ENCODE assay signal across 29 cellular contexts in genomic region chr3:14792691-14793121, GRCh38. TPM values are rescaled to one million over a fixed set of nuclear protein-coding genes. Genes with fewer than 3 reads are reported as not detected.
A peak's percentile ranks its signal among the peaks of the same experiment; 100 is the strongest.
DNase-seq lines count a peak whose midpoint lies in the region; ATAC-seq and TF ChIP-seq lines count a peak whose summit lies in the region.
"Had no signal": no experiment of that assay in that cellular context is flagged by ENCODE, and none has a peak within 500 bp of the region (broad histone marks: within the 10 kb centered on the region; RNA-seq: fewer than 3 reads in every experiment).

No MANE protein-coding gene starts in this region.

- H3K4me3 ChIP-seq in esophagus muscularis mucosa = no peak overlapping the region
- H3K4me3 ChIP-seq in subcutaneous abdominal adipose tissue (ENCODE audit: low read depth in 1 of 5, low read length in 5 of 5) = no peak overlapping the region
- H3K4me3 ChIP-seq: breast epithelium, colonic mucosa, hepatocyte, left lung, testis had no signal

- peaks cover 20% of the 10 kb centered on the region for H3K27me3 Mint-ChIP-seq in H9 (ENCODE audit: low read depth)
- peaks cover 51% of the 10 kb centered on the region for H3K27me3 Mint-ChIP-seq in nephron (ENCODE audit: low read depth)

- H3K14ac ChIP-seq in H9 (ENCODE audit: insufficient read depth, low read length) = no peak overlapping the region

- H3K4me2 ChIP-seq in H9 (ENCODE audit: insufficient read depth, insufficient read length, low read length) = no peak overlapping the region
- H3K4me2 ChIP-seq: hepatocyte had no signal

- H4K8ac ChIP-seq in H9 (replicated peaks; ENCODE audit: insufficient read length, low read depth, low read length) = no peak overlapping the region

- no peak overlapping the region for H4K91ac ChIP-seq in H9 (ENCODE audit: insufficient read length, low read depth, low read length)

- no peak overlapping the region for H3K9ac ChIP-seq in H9 (ENCODE audit: extremely low read depth, insufficient read length, low read length)
- no peak overlapping the region for H3K9ac ChIP-seq in subcutaneous abdominal adipose tissue (ENCODE audit: low read length in 5 of 5)

- H3K18ac ChIP-seq in H9 (ENCODE audit: insufficient read length, low read depth, low read length) = no peak overlapping the region

- DNase-seq in H9 (no peak), esophagus muscularis mucosa (ENCODE audit: extremely low spot score) (no peak), NCI-H1048 (lab: John Stamatoyannopoulos, UW) (no peak)
- DNase-seq: activated CD4-positive, alpha-beta memory T cell treated with anti-CD3 and anti-CD28 coated beads for 36 hours; activated CD8-positive, alpha-beta memory T cell treated with anti-CD3 and anti-CD28 coated beads, Interleukin-2, amount 50 U/mL, for 4 hours; colonic mucosa; DMS79 treated with DMSO at 0.1 percent for 48 hours; effector CD8-positive, alpha-beta T cell; foreskin fibroblast; midbrain; natural killer cell; NCI-H446; NCI-H774; retina; stimulated activated CD4-positive, alpha-beta T cell treated with anti-CD3 and anti-CD28 coated beads, Interleukin-12 subunit alpha, Interleukin-12 subunit beta, amount 100 ng/mL, for 4 hours; stimulated activated CD4-positive, alpha-beta T cell treated with anti-CD3 and anti-CD28 coated beads, Interleukin-4, amount 100 ng/mL, for 24 hours had no signal

- no peak overlapping the region for H3K56ac ChIP-seq in H9 (ENCODE audit: insufficient read length, low read depth, low read length)

- H2BK15ac ChIP-seq in H9 (ENCODE audit: low read depth, low read length) = no peak overlapping the region

- no peak for TF ChIP-seq POLR2A in esophagus muscularis mucosa (IDR thresholded peaks at IDR 0.05; ENCODE audit: low read depth)

- no peak for TF ChIP-seq CTCF in H9 (conservative IDR thresholded peaks at IDR 0.05)
- TF ChIP-seq CTCF in esophagus muscularis mucosa (IDR thresholded peaks at IDR 0.05) = no peak
- no peak for TF ChIP-seq CTCF in nephron (IDR thresholded peaks at IDR 0.05; ENCODE audit: unreplicated experiment in 3 of 3)

- no peaks in the 10 kb centered on the region for H3K23me2 ChIP-seq in H9 (ENCODE audit: insufficient read length, low read depth, low read length, poor library complexity, severe bottlenecking)

- H3K27ac ChIP-seq in H9 (ENCODE audit: insufficient read length, low read depth, low read length) = no peak overlapping the region
- H3K27ac ChIP-seq in esophagus muscularis mucosa (replicated peaks in 1 of 4) = peak overlapping the region; percentile 19 to 62 (median 42)
- H3K27ac ChIP-seq in subcutaneous abdominal adipose tissue (ENCODE audit: low read depth, low read length) = peak overlapping the region; percentile 60
- H3K27ac ChIP-seq: hepatocyte had no signal

- ATAC-seq in HG02973 (IDR thresholded peaks at IDR 0.05; ENCODE audit: unreplicated experiment) (no peak), GM19397 (IDR thresholded peaks at IDR 0.05; ENCODE audit: unreplicated experiment) (no peak)
- ATAC-seq: natural killer cell; stimulated activated effector memory CD8-positive, alpha-beta T cell treated with anti-CD3 and anti-CD28 coated beads, Interleukin-12 subunit alpha, Interleukin-12 subunit beta, amount 100 ng/mL, for 72 hours had no signal

- H3K9me3 ChIP-seq in H9 (ENCODE audit: control insufficient read depth, low read depth, low read length) (no peaks in the 10 kb centered on the region), esophagus muscularis mucosa (no peaks in the 10 kb centered on the region), subcutaneous abdominal adipose tissue (ENCODE audit: control insufficient read depth in 5 of 5, low read length in 5 of 5) (no peaks in the 10 kb centered on the region)
- H3K9me3 ChIP-seq: breast epithelium, colonic mucosa, left lung, testis had no signal

- H2BK12ac ChIP-seq in H9 (ENCODE audit: insufficient read length, low read depth, low read length) = no peak overlapping the region

- no peaks in the 10 kb centered on the region for H3K27me3 ChIP-seq in H9 (ENCODE audit: insufficient read depth, low read length)
- H3K27me3 ChIP-seq in esophagus muscularis mucosa = peaks cover 0 to 19% (median 0%) of the 10 kb centered on the region in 4 donors
- peaks cover 0 to 7% (median 4%) of the 10 kb centered on the region in 5 donors for H3K27me3 ChIP-seq in subcutaneous abdominal adipose tissue (ENCODE audit: control insufficient read depth in 5 of 5, insufficient read depth in 4 of 5, low read length in 5 of 5)
- H3K27me3 ChIP-seq: breast epithelium, colonic mucosa, left lung, testis had no signal

- no peaks in the 10 kb centered on the region for H4K20me1 ChIP-seq in H9 (ENCODE audit: control insufficient read depth, insufficient read depth, insufficient read length)

- no peaks in the 10 kb centered on the region for H3K4me1 ChIP-seq in H9 (ENCODE audit: insufficient read depth, low read length)
- H3K4me1 ChIP-seq in esophagus muscularis mucosa = peaks cover 16 to 44% (median 33%) of the 10 kb centered on the region in 4 donors
- peaks cover 0 to 34% (median 21%) of the 10 kb centered on the region in 5 donors for H3K4me1 ChIP-seq in subcutaneous abdominal adipose tissue (ENCODE audit: control insufficient read depth in 5 of 5, insufficient read depth in 5 of 5, low read length in 5 of 5)
- H3K4me1 ChIP-seq: breast epithelium, colonic mucosa, testis had no signal

- H2BK5ac ChIP-seq in H9 (ENCODE audit: insufficient read length, low read length) = no peak overlapping the region

- no peak overlapping the region for H3T11ph ChIP-seq in H9 (ENCODE audit: low read length)

- H3K36me3 Mint-ChIP-seq in H9 (ENCODE audit: insufficient read depth in 1 of 3, low read depth in 3 of 3) (no peaks in the 10 kb centered on the region), nephron (ENCODE audit: low read depth) (no peaks in the 10 kb centered on the region)
- H3K36me3 Mint-ChIP-seq: activated CD4-positive, alpha-beta memory T cell treated with anti-CD3 and anti-CD28 coated beads for 36 hours; activated naive CD4-positive, alpha-beta T cell treated with anti-CD3 and anti-CD28 coated beads, Interleukin-2, amount 50 U/mL, for 24 hours; natural killer cell; stimulated activated effector memory CD8-positive, alpha-beta T cell treated with anti-CD3 and anti-CD28 coated beads, Interleukin-12 subunit alpha, Interleukin-12 subunit beta, amount 100 ng/mL, for 72 hours had no signal

- H3K4me3 Mint-ChIP-seq in H9 = no peak overlapping the region
- no peak overlapping the region for H3K4me3 Mint-ChIP-seq in nephron
- H3K4me3 Mint-ChIP-seq: activated CD4-positive, alpha-beta memory T cell treated with anti-CD3 and anti-CD28 coated beads for 36 hours; activated naive CD4-positive, alpha-beta T cell treated with anti-CD3 and anti-CD28 coated beads, Interleukin-2, amount 50 U/mL, for 24 hours; natural killer cell; stimulated activated effector memory CD8-positive, alpha-beta T cell treated with anti-CD3 and anti-CD28 coated beads, Interleukin-12 subunit alpha, Interleukin-12 subunit beta, amount 100 ng/mL, for 72 hours had no signal

- no CpG with 5 or more reads among the region's 9 CpGs for WGBS in H9 (ENCODE audit: extremely low coverage, insufficient read length, low lambda C conversion rate)
- WGBS in esophagus muscularis mucosa = 95% methylated on average over 4 of the region's 9 CpGs

- peaks cover 2 to 35% of the 10 kb centered on the region in 2 experiments for H3K4me1 Mint-ChIP-seq in H9
- peaks cover 44% of the 10 kb centered on the region for H3K4me1 Mint-ChIP-seq in nephron
- H3K4me1 Mint-ChIP-seq: activated naive CD4-positive, alpha-beta T cell treated with anti-CD3 and anti-CD28 coated beads, Interleukin-2, amount 50 U/mL, for 24 hours; natural killer cell; stimulated activated effector memory CD8-positive, alpha-beta T cell treated with anti-CD3 and anti-CD28 coated beads, Interleukin-12 subunit alpha, Interleukin-12 subunit beta, amount 100 ng/mL, for 72 hours had no signal

- no peak overlapping the region for H4K5ac ChIP-seq in H9 (ENCODE audit: insufficient read length, low read depth, low read length)

- no peaks in the 10 kb centered on the region for H3K79me1 ChIP-seq in H9 (ENCODE audit: insufficient read depth, low read depth, low read length, poor library complexity, severe bottlenecking)

- TF ChIP-seq EP300 in esophagus muscularis mucosa (IDR thresholded peaks at IDR 0.05) = no peak

- H3K23ac ChIP-seq in H9 (ENCODE audit: insufficient read length, low read depth, low read length) = no peak overlapping the region

- no peak overlapping the region for H2AK5ac ChIP-seq in H9 (ENCODE audit: insufficient read length, low read length)

- H3K27ac Mint-ChIP-seq in H9 (peak overlapping the region in 2 of 3 experiments; percentile 32 to 85; a peak in 4 of 7 replicates), nephron (peak overlapping the region in 2 of 3 experiments; percentile 25 to 53)
- H3K27ac Mint-ChIP-seq: activated CD4-positive, alpha-beta memory T cell treated with anti-CD3 and anti-CD28 coated beads for 36 hours; activated naive CD4-positive, alpha-beta T cell treated with anti-CD3 and anti-CD28 coated beads, Interleukin-2, amount 50 U/mL, for 24 hours; natural killer cell; stimulated activated effector memory CD8-positive, alpha-beta T cell treated with anti-CD3 and anti-CD28 coated beads, Interleukin-12 subunit alpha, Interleukin-12 subunit beta, amount 100 ng/mL, for 72 hours had no signal

- H3K36me3 ChIP-seq in esophagus muscularis mucosa (no peaks in the 10 kb centered on the region), subcutaneous abdominal adipose tissue (ENCODE audit: control insufficient read depth in 5 of 5, insufficient read depth in 5 of 5, low read length in 5 of 5) (no peaks in the 10 kb centered on the region)
- H3K36me3 ChIP-seq: breast epithelium, colonic mucosa, left lung had no signal

- no peak overlapping the region for H3K4ac ChIP-seq in H9 (ENCODE audit: low read depth, low read length)

- H2AFZ ChIP-seq in H9 (ENCODE audit: low read length) = no peak overlapping the region
- H2AFZ ChIP-seq: hepatocyte had no signal

- H3K79me2 ChIP-seq in H9 (ENCODE audit: insufficient read depth, low read length) = no peaks in the 10 kb centered on the region
- H3K79me2 ChIP-seq: hepatocyte had no signal

- no peak overlapping the region for H2BK120ac ChIP-seq in H9 (ENCODE audit: low read depth, low read length, poor library complexity, severe bottlenecking)

- intact Hi-C loops in esophagus muscularis mucosa (cut with DNase I) = no loop called here

- no peak overlapping the region for H2BK20ac ChIP-seq in H9 (ENCODE audit: low read depth, low read length, poor library complexity, severe bottlenecking)

- no peaks in the 10 kb centered on the region for H3K9me3 Mint-ChIP-seq in H9
- no peaks in the 10 kb centered on the region for H3K9me3 Mint-ChIP-seq in nephron
- H3K9me3 Mint-ChIP-seq: activated CD4-positive, alpha-beta memory T cell treated with anti-CD3 and anti-CD28 coated beads for 36 hours; activated naive CD4-positive, alpha-beta T cell treated with anti-CD3 and anti-CD28 coated beads, Interleukin-2, amount 50 U/mL, for 24 hours; natural killer cell; stimulated activated effector memory CD8-positive, alpha-beta T cell treated with anti-CD3 and anti-CD28 coated beads, Interleukin-12 subunit alpha, Interleukin-12 subunit beta, amount 100 ng/mL, for 72 hours had no signal

RNA-seq across cellular contexts. Expression of gene FGD5, which starts 26.1 kb away (rescaled TPM):
- total RNA-seq in H9 (2021) (7.8 and 8.6 TPM in 2 replicates), esophagus muscularis mucosa (10 to 100 TPM; 15.4 to 21.1 (median 16.1) TPM)
- total RNA-seq: LHCN-M2; natural killer cell; osteocyte; T-helper 1 cell treated with Interleukin-12 subunit alpha and Interleukin-12 subunit beta and Interleukin-4 antibody, amounts not matched to agents 30 ng/mL and 1 ng/mL, for 36 hours had no signal
